8 cellular contexts compared by ENCODE assay signal in the genomic region with DNA sequence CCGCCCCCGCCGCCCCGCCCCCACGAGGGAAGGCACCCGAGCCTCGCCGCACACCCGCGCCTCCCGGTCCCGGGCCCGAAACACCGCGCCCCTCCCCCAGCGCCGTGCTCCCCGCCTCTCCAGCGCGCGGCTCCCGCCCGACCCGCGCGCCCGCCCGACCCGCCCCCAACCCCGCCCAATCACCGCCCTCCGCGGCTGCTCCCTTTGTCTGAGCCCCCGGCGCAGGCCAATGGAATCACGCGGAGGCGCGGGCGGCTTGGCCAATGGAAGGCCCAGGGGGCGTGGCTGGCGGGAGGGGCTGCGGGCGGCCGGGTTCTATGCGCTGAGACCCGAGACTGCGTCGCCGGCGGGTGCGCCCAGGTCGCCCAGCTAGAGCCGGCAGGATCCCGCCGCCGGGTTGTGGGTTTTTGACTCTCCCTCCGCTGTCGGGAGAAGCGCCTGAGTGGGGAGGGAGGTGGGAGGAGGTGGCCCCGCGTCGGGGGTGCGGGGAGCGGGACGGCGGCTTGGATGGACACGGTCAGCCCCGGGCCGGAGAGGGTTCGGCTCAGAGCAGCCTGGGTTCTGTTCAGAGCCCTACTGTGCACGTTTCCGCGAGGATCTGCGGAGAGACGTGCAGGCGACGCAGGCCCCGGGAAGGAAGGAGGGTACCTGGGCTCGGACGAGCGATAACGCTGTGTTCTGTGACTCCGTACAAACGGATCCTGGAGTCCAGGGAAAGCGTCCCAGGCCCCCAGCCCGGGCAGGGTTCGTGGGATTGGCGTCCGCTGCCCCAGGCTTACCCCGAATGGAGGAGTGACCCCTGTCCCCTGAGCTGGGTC. TPM values are rescaled to one million over a fixed set of nuclear protein-coding genes. Genes with fewer than 3 reads are reported as not detected.
DNase-seq lines count a peak whose midpoint lies in the region; ATAC-seq and TF ChIP-seq lines count a peak whose summit lies in the region.

No MANE protein-coding gene starts in this region.

- intact Hi-C loops in activated CD4-positive, alpha-beta T cell treated with anti-CD3 and anti-CD28 coated beads for 36 hours (cut with DNase I, micrococcal nuclease): loop anchor here in 1 of 2 experiments (1.0 to 2.0 kb wide), 8 partner anchors 41 to 1549 kb away; a partner anchor contains a TSS

- H3K4me1 Mint-ChIP-seq in activated CD4-positive, alpha-beta T cell treated with anti-CD3 and anti-CD28 coated beads for 36 hours: peaks cover 19% of the 10 kb centered on the region
- peaks cover 27% of the 10 kb centered on the region for H3K4me1 Mint-ChIP-seq in chondrocyte (ENCODE audit: low read depth)

- ATAC-seq in GM19023 (IDR thresholded peaks at IDR 0.05; ENCODE audit: unreplicated experiment) (peak; percentile 78), HG03280 (IDR thresholded peaks at IDR 0.05; ENCODE audit: unreplicated experiment) (peak; percentile 82)
- peak; percentile 93 for ATAC-seq in activated CD4-positive, alpha-beta T cell treated with anti-CD3 and anti-CD28 coated beads for 36 hours

- peak overlapping the region; percentile 26 for H3K4me3 Mint-ChIP-seq in activated CD4-positive, alpha-beta T cell treated with anti-CD3 and anti-CD28 coated beads for 36 hours
- H3K4me3 Mint-ChIP-seq in chondrocyte (ENCODE audit: unreplicated experiment): peak overlapping the region; percentile 73

- H3K27me3 Mint-ChIP-seq in activated CD4-positive, alpha-beta T cell treated with anti-CD3 and anti-CD28 coated beads for 36 hours: peaks cover 25% of the 10 kb centered on the region
- no peaks in the 10 kb centered on the region for H3K27me3 Mint-ChIP-seq in chondrocyte (ENCODE audit: low read depth)

- H3K9me3 Mint-ChIP-seq in activated CD4-positive, alpha-beta T cell treated with anti-CD3 and anti-CD28 coated beads for 36 hours (ENCODE audit: low read depth): no peaks in the 10 kb centered on the region
- H3K9me3 Mint-ChIP-seq in chondrocyte (ENCODE audit: low read depth): no peaks in the 10 kb centered on the region

- no peaks in the 10 kb centered on the region for H3K36me3 Mint-ChIP-seq in activated CD4-positive, alpha-beta T cell treated with anti-CD3 and anti-CD28 coated beads for 36 hours (ENCODE audit: low read depth)
- peaks cover 9% of the 10 kb centered on the region for H3K36me3 Mint-ChIP-seq in chondrocyte (ENCODE audit: low read depth)

- TF ChIP-seq CTCF in chondrocyte (IDR thresholded peaks at IDR 0.05): no peak

- in situ Hi-C loops in ACHN (cut with HindIII; ENCODE audit: low pct_ligation_motif_present, low pct_unique_long_range_greater_than_20kb, low sequenced_read_pairs): no loop called here

- no peak overlapping the region for H3K27ac Mint-ChIP-seq in activated CD4-positive, alpha-beta T cell treated with anti-CD3 and anti-CD28 coated beads for 36 hours
- H3K27ac Mint-ChIP-seq in chondrocyte (ENCODE audit: unreplicated experiment): peak overlapping the region; percentile 76

- CTCF ChIA-PET in activated CD4-positive, alpha-beta T cell treated with anti-CD3 and anti-CD28 coated beads for 36 hours (lab: Charles Lee): no interaction called here

- POLR2A ChIA-PET in activated CD4-positive, alpha-beta T cell treated with anti-CD3 and anti-CD28 coated beads for 36 hours (lab: Charles Lee): no interaction called here

- DNase-seq in ACHN (peak; percentile 96), NCI-H460 (ENCODE audit: extremely low read depth, low read depth) (peak; percentile 95), chondrocyte (ENCODE audit: low spot score) (no peak), kidney tubule cell (ENCODE audit: low spot score) (peak; percentile 96)
- DNase-seq in activated CD4-positive, alpha-beta T cell treated with anti-CD3 and anti-CD28 coated beads for 36 hours: peak; percentile 98
- DNase-seq in stimulated activated CD4-positive, alpha-beta T cell treated with anti-CD3 and anti-CD28 coated beads, Interleukin-15, amount 100 ng/mL, for 48 hours (ENCODE audit: low read depth in 2 of 2): peak; percentile 89 to 95

RNA-seq across cellular contexts. Expression of a gene that starts 49.0 kb away (rescaled TPM):
- 6.0 and 6.7 TPM in 2 replicates for total RNA-seq in NCI-H460 (2014; rRNA removed; shearing (Covaris generic))
- 12.5 and 13.5 TPM in 2 replicates for polyA plus RNA-seq in NCI-H460 (2014; cell fraction: nucleus; rRNA removed)
- under 1 TPM in 1 of 2 experiments, not detected in 1; 0.05 TPM for total RNA-seq in activated CD4-positive, alpha-beta T cell treated with anti-CD3 and anti-CD28 coated beads for 36 hours
- 20.6 to 32.3 TPM (median 22.7 TPM) in 3 replicates for total RNA-seq in chondrocyte

RNA-seq across cellular contexts. Expression of a gene that starts 51.2 kb away (rescaled TPM):
- 41.8 and 49.3 TPM in 2 replicates for total RNA-seq in NCI-H460 (2014; rRNA removed; shearing (Covaris generic))
- polyA plus RNA-seq in NCI-H460 (2014; cell fraction: nucleus; rRNA removed): 118 and 138 TPM in 2 replicates
- 10 to 100 TPM; 47.6 to 52.9 TPM for total RNA-seq in activated CD4-positive, alpha-beta T cell treated with anti-CD3 and anti-CD28 coated beads for 36 hours
- total RNA-seq in chondrocyte: 115 to 147 TPM (median 116 TPM) in 3 replicates
